In the genomic region with DNA sequence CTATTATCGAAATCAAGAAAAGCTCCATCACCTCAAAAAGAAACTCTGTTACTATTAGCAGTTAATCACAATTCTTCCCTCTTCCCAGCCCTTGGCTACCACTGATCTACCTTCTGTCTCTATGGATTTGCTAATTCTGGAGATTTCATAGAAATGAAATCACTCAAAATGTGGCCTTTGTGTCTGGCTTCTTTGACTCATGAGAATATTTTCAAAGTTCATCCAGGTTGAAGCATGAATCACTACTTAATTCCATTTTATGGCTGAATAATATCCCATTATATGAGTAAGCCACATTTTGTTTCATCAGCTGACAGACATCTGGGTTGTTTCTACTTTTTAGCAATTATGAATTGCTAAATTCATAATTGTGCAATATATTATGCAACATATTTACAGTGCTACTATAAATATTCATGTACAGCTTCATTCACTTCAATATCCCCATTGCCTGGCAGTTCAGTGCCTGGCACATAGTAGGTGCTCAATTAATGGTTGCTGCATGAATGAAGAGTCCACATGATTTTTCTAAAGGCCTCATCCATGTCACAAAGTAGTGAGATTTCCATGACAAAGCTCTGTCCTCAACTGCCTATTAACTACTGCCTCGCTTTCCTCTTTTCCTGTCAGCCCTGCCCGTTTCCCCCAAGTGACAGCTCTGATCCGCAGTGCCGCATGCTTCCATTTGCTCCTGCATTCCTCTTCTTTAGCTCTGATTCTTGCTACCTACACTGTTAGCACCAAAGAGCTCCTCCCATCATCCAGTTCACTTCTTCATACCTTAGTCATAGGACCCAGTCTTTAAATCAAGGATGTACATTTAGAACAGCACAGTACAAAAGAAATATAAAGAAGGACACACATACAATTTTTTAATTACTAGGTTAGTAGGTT, we compare ENCODE assay signal across 11 cellular contexts. TPM values are rescaled to one million over a fixed set of nuclear protein-coding genes. Genes with fewer than 3 reads are reported as not detected.
DNase-seq lines count a peak whose midpoint lies in the region; ATAC-seq and TF ChIP-seq lines count a peak whose summit lies in the region.
"Had no signal": no experiment of that assay in that cellular context is flagged by ENCODE, and none has a peak within 500 bp of the region (broad histone marks: within the 10 kb centered on the region; RNA-seq: fewer than 3 reads in every experiment).

No MANE protein-coding gene starts in this region.

- no peak overlapping the region for H3K4me3 Mint-ChIP-seq in naive thymus-derived CD8-positive, alpha-beta T cell
- no peak overlapping the region for H3K4me3 Mint-ChIP-seq in activated CD4-positive, alpha-beta T cell treated with anti-CD3 and anti-CD28 coated beads, Interleukin-2, amount 10 ng/mL, durations not matched to agents 7 days and 5 days
- H3K4me3 Mint-ChIP-seq: T-helper 17 cell had no signal

- no peak for TF ChIP-seq POLR2A in heart left ventricle (IDR thresholded peaks at IDR 0.05)

- H3F3A ChIP-seq in GM23248 (ENCODE audit: insufficient read depth): peaks cover 53% of the 10 kb centered on the region

- CTCF ChIA-PET in activated CD4-positive, alpha-beta T cell treated with anti-CD3 and anti-CD28 coated beads, Interleukin-2, amount 10 ng/mL, durations not matched to agents 7 days and 5 days (lab: Charles Lee): interaction anchor here (1.0 to 1.9 kb wide), 3 partner anchors 11 to 22 kb away, joined by 3 to 7 read pairs (median 3); no protein-coding TSS in a partner anchor

- H3K27ac ChIP-seq in GM23248 (peak overlapping the region; percentile 91), heart left ventricle (peak overlapping the region in 6 of 12 donors; percentile 3 to 59 (median 30)), skeletal muscle tissue (ENCODE audit: low read depth, low read length) (peak overlapping the region; percentile 51)

- peak; percentile 94 for DNase-seq in GM23248
- peak; percentile 8 to 10 for DNase-seq in SW 1271 (lab: John Stamatoyannopoulos, UW)
- no peak for DNase-seq in heart left ventricle
- no peak for DNase-seq in naive thymus-derived CD8-positive, alpha-beta T cell
- no peak for DNase-seq in activated CD4-positive, alpha-beta T cell treated with anti-CD3 and anti-CD28 coated beads, Interleukin-2, amount 10 ng/mL, durations not matched to agents 7 days and 5 days
- DNase-seq: NCI-H1092, T-helper 17 cell had no signal

- intact Hi-C loops in heart left ventricle (cut with DNase I): no loop called here

- 70 to 73% methylated on average over 5 of the region's 5 CpGs for WGBS in GM23248 (ENCODE audit: low coverage in 1 of 2, low lambda C conversion rate in 2 of 2, missing lambda C conversion rate in 2 of 2), 2 experiments
- 93 to 99% (median 95%) methylated on average over 5 of the region's 5 CpGs for whole genome bisulfite sequencing in heart left ventricle, 4 donors

- TF ChIP-seq CTCF in heart left ventricle (IDR thresholded peaks at IDR 0.05): no peak

- ATAC-seq in heart left ventricle (peak in 3 of 4 donors; percentile 30 to 89 (median 69)), GM19395 (IDR thresholded peaks at IDR 0.05; ENCODE audit: unreplicated experiment) (no peak), HG03460 (IDR thresholded peaks at IDR 0.05; ENCODE audit: unreplicated experiment) (no peak)
- ATAC-seq in naive thymus-derived CD8-positive, alpha-beta T cell: no peak
- ATAC-seq: GM12878, T-helper 17 cell had no signal

- peak overlapping the region in 3 of 10 donors; percentile 2 to 54 (median 26) for H3K27ac Mint-ChIP-seq in naive thymus-derived CD8-positive, alpha-beta T cell
- no peak overlapping the region for H3K27ac Mint-ChIP-seq in activated CD4-positive, alpha-beta T cell treated with anti-CD3 and anti-CD28 coated beads, Interleukin-2, amount 10 ng/mL, durations not matched to agents 7 days and 5 days
- H3K27ac Mint-ChIP-seq: T-helper 17 cell had no signal

- H2AFZ ChIP-seq in GM23248: no peak overlapping the region

- H3K79me2 ChIP-seq in GM23248 (ENCODE audit: insufficient read depth): peaks cover 18% of the 10 kb centered on the region

- H3K9ac ChIP-seq in GM23248: peak overlapping the region; percentile 74
- no peak overlapping the region for H3K9ac ChIP-seq in skeletal muscle tissue (ENCODE audit: low read depth in 1 of 3, low read length in 3 of 3)

- in situ Hi-C loops in GM23248 (cut with MboI): no loop called here

- no peaks in the 10 kb centered on the region for H3K9me2 ChIP-seq in GM23248 (ENCODE audit: insufficient read depth)

- peak overlapping the region; percentile 72 for H3K4me2 ChIP-seq in GM23248 (ENCODE audit: unreplicated experiment)

- H3K9me3 ChIP-seq in GM23248 (ENCODE audit: low read depth) (no peaks in the 10 kb centered on the region), heart left ventricle (no peaks in the 10 kb centered on the region), skeletal muscle tissue (ENCODE audit: control insufficient read depth in 3 of 3, low read length in 3 of 3) (no peaks in the 10 kb centered on the region)

- H3K4me1 Mint-ChIP-seq in naive thymus-derived CD8-positive, alpha-beta T cell: peaks cover 8 to 16% (median 11%) of the 10 kb centered on the region in 4 donors
- no peaks in the 10 kb centered on the region for H3K4me1 Mint-ChIP-seq in activated CD4-positive, alpha-beta T cell treated with anti-CD3 and anti-CD28 coated beads, Interleukin-2, amount 10 ng/mL, durations not matched to agents 7 days and 5 days

- H3K4me3 ChIP-seq in GM23248: peak overlapping the region; percentile 47; the same call in 1 of the 2 replicates
- H3K4me3 ChIP-seq in heart left ventricle: no peak overlapping the region
- H3K4me3 ChIP-seq in skeletal muscle tissue (ENCODE audit: low read length in 3 of 3): no peak overlapping the region
- H3K4me3 ChIP-seq: GM12878 had no signal

- H3K9me3 Mint-ChIP-seq in naive thymus-derived CD8-positive, alpha-beta T cell: no peaks in the 10 kb centered on the region
- H3K9me3 Mint-ChIP-seq in activated CD4-positive, alpha-beta T cell treated with anti-CD3 and anti-CD28 coated beads, Interleukin-2, amount 10 ng/mL, durations not matched to agents 7 days and 5 days: no peaks in the 10 kb centered on the region

- no peaks in the 10 kb centered on the region for H4K20me1 ChIP-seq in GM23248 (ENCODE audit: insufficient read depth)

- H3K36me3 ChIP-seq in GM23248 (ENCODE audit: low read depth) (peaks cover 11% of the 10 kb centered on the region), heart left ventricle (peaks cover 0 to 88% (median 78%) of the 10 kb centered on the region in 9 donors), skeletal muscle tissue (ENCODE audit: control insufficient read depth in 3 of 3, insufficient read depth in 3 of 3, low read length in 3 of 3) (peaks cover 4 to 37% (median 24%) of the 10 kb centered on the region in 3 donors)

- POLR2A ChIA-PET in naive thymus-derived CD8-positive, alpha-beta T cell (lab: Charles Lee): no interaction called here
- POLR2A ChIA-PET in activated CD4-positive, alpha-beta T cell treated with anti-CD3 and anti-CD28 coated beads, Interleukin-2, amount 10 ng/mL, durations not matched to agents 7 days and 5 days (lab: Charles Lee): no interaction called here

- H3K27me3 ChIP-seq in GM23248 (replicated peaks; ENCODE audit: insufficient read depth): no peaks in the 10 kb centered on the region
- no peaks in the 10 kb centered on the region for H3K27me3 ChIP-seq in heart left ventricle
- no peaks in the 10 kb centered on the region for H3K27me3 ChIP-seq in skeletal muscle tissue (ENCODE audit: control insufficient read depth in 3 of 3, insufficient read depth in 3 of 3, low read length in 3 of 3)

- H3K27me3 Mint-ChIP-seq in naive thymus-derived CD8-positive, alpha-beta T cell: no peaks in the 10 kb centered on the region
- H3K27me3 Mint-ChIP-seq in activated CD4-positive, alpha-beta T cell treated with anti-CD3 and anti-CD28 coated beads, Interleukin-2, amount 10 ng/mL, durations not matched to agents 7 days and 5 days: no peaks in the 10 kb centered on the region
- H3K27me3 Mint-ChIP-seq: T-helper 17 cell had no signal

- H3K36me3 Mint-ChIP-seq in naive thymus-derived CD8-positive, alpha-beta T cell: peaks cover 5 to 80% (median 29%) of the 10 kb centered on the region in 3 donors
- H3K36me3 Mint-ChIP-seq in activated CD4-positive, alpha-beta T cell treated with anti-CD3 and anti-CD28 coated beads, Interleukin-2, amount 10 ng/mL, durations not matched to agents 7 days and 5 days (ENCODE audit: low read depth): peaks cover 31% of the 10 kb centered on the region

- H3K4me1 ChIP-seq in GM23248 (ENCODE audit: insufficient read depth) (peaks cover 65% of the 10 kb centered on the region), heart left ventricle (peaks cover 0 to 25% (median 5%) of the 10 kb centered on the region in 12 donors), skeletal muscle tissue (ENCODE audit: control insufficient read depth in 3 of 3, insufficient read depth in 3 of 3, low read length in 3 of 3) (peaks cover 0 to 9% (median 2%) of the 10 kb centered on the region in 3 donors)

RNA-seq across cellular contexts. Expression of a gene that starts 32.8 kb away (rescaled TPM):
- total RNA-seq in GM23248 (2014; rRNA removed; shearing (Covaris generic)): 15.9 and 23.8 TPM in 2 replicates
- polyA plus RNA-seq in GM23248 (2016; fragmentation: Nextera tagmentation; extraction: Ambion mirVana) (11.4 and 12.8 TPM in 2 replicates), heart left ventricle (10 to 100 TPM; 11.0 to 17.6 TPM)
- total RNA-seq in heart left ventricle (10 to 100 TPM; 15.6 to 47.6 (median 32.3) TPM), skeletal muscle tissue (15.7 TPM)
- 10 to 100 TPM; 67.9 to 72.7 TPM for total RNA-seq in naive thymus-derived CD8-positive, alpha-beta T cell
- 1 to 10 TPM; 2.7 to 6.4 (median 3.8) TPM for polyA plus RNA-seq in naive thymus-derived CD8-positive, alpha-beta T cell
- total RNA-seq in activated CD4-positive, alpha-beta T cell treated with anti-CD3 and anti-CD28 coated beads, Interleukin-2, amount 10 ng/mL, durations not matched to agents 7 days and 5 days: 10 to 100 TPM; 35.5 to 39.1 TPM

Comparison
In these comparisons a context has a peak if more than half of its experiments do, and no peak if none do; other contexts are left out.
1. DNase-seq: peak in GM23248 (single experiment) and SW 1271 (2 of 2); none in heart left ventricle (0 of 5), naive thymus-derived CD8-positive, alpha-beta T cell (0 of 10) and activated CD4-positive, alpha-beta T cell treated with anti-CD3 and anti-CD28 coated beads, Interleukin-2, amount 10 ng/mL, durations not matched to agents 7 days and 5 days (single experiment).
2. ATAC-seq: peak in heart left ventricle (3 of 4); none in naive thymus-derived CD8-positive, alpha-beta T cell (0 of 2), GM19395 (single experiment) and HG03460 (single experiment).